ENCODE assay signal across 13 cellular contexts in the genomic region with DNA sequence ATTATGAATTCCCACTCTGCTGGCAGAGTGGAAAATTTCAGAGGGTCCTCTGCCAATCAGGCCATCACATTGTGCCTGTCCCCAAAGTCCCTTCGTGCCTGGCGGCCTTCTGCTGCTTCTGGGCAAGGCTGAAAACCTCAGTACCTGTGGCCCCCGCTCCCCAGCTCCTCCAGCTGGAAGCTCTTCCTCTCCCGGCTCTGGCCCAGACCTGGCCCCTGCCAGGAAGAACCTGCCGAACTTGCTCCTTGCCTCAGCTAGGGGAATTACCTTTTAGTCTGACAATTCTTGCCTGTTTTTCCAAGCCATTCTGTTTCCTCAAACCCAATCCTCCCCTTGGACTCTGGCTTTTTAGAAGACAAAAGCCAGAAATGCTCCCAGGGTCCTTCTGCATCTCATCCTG. TPM values are rescaled to one million over a fixed set of nuclear protein-coding genes. Genes with fewer than 3 reads are reported as not detected.
DNase-seq lines count a peak whose midpoint lies in the region; ATAC-seq and TF ChIP-seq lines count a peak whose summit lies in the region.
"Had no signal": no experiment of that assay in that cellular context is flagged by ENCODE, and none has a peak within 500 bp of the region (broad histone marks: within the 10 kb centered on the region; RNA-seq: fewer than 3 reads in every experiment).

No MANE protein-coding gene starts in this region.

- no peak overlapping the region for H3K23ac ChIP-seq in neuronal stem cell (ENCODE audit: low read depth, low read length, poor library complexity)

- H3K4me3 ChIP-seq in cardiac muscle cell (no peak overlapping the region), neuronal stem cell (ENCODE audit: low read length in 2 of 2) (no peak overlapping the region)

- no peaks in the 10 kb centered on the region for H3K36me3 Mint-ChIP-seq in stimulated activated naive B cell treated with anti-CD40 and anti-IgM and Interleukin-4, amounts not matched to agents 10 μg/mL and 1 μg/mL and 100 μg/mL, for 72 hours
- H3K36me3 Mint-ChIP-seq: activated naive CD8-positive, alpha-beta T cell treated with anti-CD3 and anti-CD28 coated beads, Interleukin-2, amount 10 ng/mL, durations not matched to agents 7 days and 5 days; CD8-positive, alpha-beta memory T cell had no signal

- H2BK120ac ChIP-seq in neuronal stem cell (ENCODE audit: low read depth, low read length): no peak overlapping the region

- H3K14ac ChIP-seq in neuronal stem cell (ENCODE audit: low read length): no peak overlapping the region

- no peak for TF ChIP-seq CTCF in cardiac muscle cell (IDR thresholded peaks at IDR 0.05; ENCODE audit: low read depth, low read length)
- TF ChIP-seq CTCF in foreskin keratinocyte (conservative IDR thresholded peaks at IDR 0.05): no peak

- H3K27ac ChIP-seq in cardiac muscle cell (peak overlapping the region; percentile 38), foreskin keratinocyte (no peak overlapping the region), neuronal stem cell (replicated peaks; ENCODE audit: low read length) (no peak overlapping the region)

- H2BK15ac ChIP-seq in neuronal stem cell (ENCODE audit: low read length): no peak overlapping the region

- intact Hi-C loops in left ventricle myocardium superior (cut with micrococcal nuclease): no loop called here

- no peaks in the 10 kb centered on the region for H3K4me1 ChIP-seq in cardiac muscle cell (ENCODE audit: low read depth)
- peaks cover 35% of the 10 kb centered on the region for H3K4me1 ChIP-seq in foreskin keratinocyte
- H3K4me1 ChIP-seq in neuronal stem cell (ENCODE audit: control insufficient read depth in 2 of 2, insufficient read depth in 1 of 2, low read depth in 1 of 2, low read length in 2 of 2): peaks cover 12 to 21% of the 10 kb centered on the region in 2 donors

- peak overlapping the region; percentile 9 for H2AK5ac ChIP-seq in neuronal stem cell (ENCODE audit: low read depth, low read length)

- no peak for ATAC-seq in left ventricle myocardium superior
- ATAC-seq in foreskin keratinocyte: peak; percentile 20
- no peak for ATAC-seq in stimulated activated naive B cell treated with anti-CD40 and anti-IgM and Interleukin-4, amounts not matched to agents 10 μg/mL and 1 μg/mL and 100 μg/mL, for 72 hours (replicated peaks)
- ATAC-seq: activated T-cell treated with anti-CD3 and anti-CD28 coated beads, Interleukin-2, amount 50 U/mL, for 4 hours had no signal

- H4K8ac ChIP-seq in neuronal stem cell (ENCODE audit: low read depth, low read length): no peak overlapping the region

- H3K9me3 ChIP-seq in cardiac muscle cell (ENCODE audit: low read depth) (no peaks in the 10 kb centered on the region), neuronal stem cell (replicated peaks in 1 of 2; ENCODE audit: control insufficient read depth in 2 of 2, insufficient read depth in 1 of 2, low read depth in 1 of 2, low read length in 2 of 2) (no peaks in the 10 kb centered on the region)

- WGBS in neuronal stem cell (ENCODE audit: extremely low coverage in 2 of 2, insufficient read length in 2 of 2, insufficient replicate concordance in 1 of 2), 2 donors: no CpG with 5 or more reads among the region's 5 CpGs

- peak overlapping the region; percentile 60 for H3K18ac ChIP-seq in neuronal stem cell (ENCODE audit: low read length)

- no peak overlapping the region for H3K27ac Mint-ChIP-seq in stimulated activated naive B cell treated with anti-CD40 and anti-IgM and Interleukin-4, amounts not matched to agents 10 μg/mL and 1 μg/mL and 100 μg/mL, for 72 hours
- H3K27ac Mint-ChIP-seq: activated naive CD8-positive, alpha-beta T cell treated with anti-CD3 and anti-CD28 coated beads, Interleukin-2, amount 10 ng/mL, durations not matched to agents 7 days and 5 days; CD8-positive, alpha-beta memory T cell had no signal

- H4K91ac ChIP-seq in neuronal stem cell (ENCODE audit: low read depth, low read length, poor library complexity): no peak overlapping the region

- no peaks in the 10 kb centered on the region for H3K4me1 Mint-ChIP-seq in stimulated activated naive B cell treated with anti-CD40 and anti-IgM and Interleukin-4, amounts not matched to agents 10 μg/mL and 1 μg/mL and 100 μg/mL, for 72 hours
- H3K4me1 Mint-ChIP-seq: activated naive CD8-positive, alpha-beta T cell treated with anti-CD3 and anti-CD28 coated beads, Interleukin-2, amount 10 ng/mL, durations not matched to agents 7 days and 5 days; CD8-positive, alpha-beta memory T cell had no signal

- H3K4me3 Mint-ChIP-seq in stimulated activated naive B cell treated with anti-CD40 and anti-IgM and Interleukin-4, amounts not matched to agents 10 μg/mL and 1 μg/mL and 100 μg/mL, for 72 hours: no peak overlapping the region
- H3K4me3 Mint-ChIP-seq: activated naive CD8-positive, alpha-beta T cell treated with anti-CD3 and anti-CD28 coated beads, Interleukin-2, amount 10 ng/mL, durations not matched to agents 7 days and 5 days; activated T-cell treated with anti-CD3 and anti-CD28 coated beads, Interleukin-2, amount 50 U/mL, for 4 hours; CD8-positive, alpha-beta memory T cell had no signal

- no peak overlapping the region for H3K4ac ChIP-seq in neuronal stem cell (ENCODE audit: low read length)

- no peaks in the 10 kb centered on the region for H3K27me3 ChIP-seq in cardiac muscle cell
- no peaks in the 10 kb centered on the region for H3K27me3 ChIP-seq in foreskin keratinocyte
- no peaks in the 10 kb centered on the region for H3K27me3 ChIP-seq in neuronal stem cell (ENCODE audit: control insufficient read depth in 3 of 3, insufficient read depth in 3 of 3, low read depth in 1 of 3, low read length in 3 of 3)

- peaks cover 39% of the 10 kb centered on the region in 2 donors for H3K27me3 Mint-ChIP-seq in stimulated activated naive B cell treated with anti-CD40 and anti-IgM and Interleukin-4, amounts not matched to agents 10 μg/mL and 1 μg/mL and 100 μg/mL, for 72 hours

- DNase-seq in cardiac muscle cell (ENCODE audit: low read depth in 1 of 2, low spot score in 1 of 2) (no peak), left ventricle myocardium superior (no peak), foreskin keratinocyte (no peak), neuronal stem cell (ENCODE audit: low spot score) (no peak), ureter (ENCODE audit: low spot score) (peak; percentile 66), medulla oblongata (ENCODE audit: extremely low spot score) (no peak), CD1c-positive myeloid dendritic cell (ENCODE audit: extremely low spot score) (no peak)
- no peak for DNase-seq in stimulated activated naive B cell treated with anti-CD40 and anti-IgM and Interleukin-4, amounts not matched to agents 10 μg/mL and 1 μg/mL and 100 μg/mL, for 72 hours
- DNase-seq: activated CD4-positive, alpha-beta T cell treated with anti-CD3 and anti-CD28 coated beads, Interleukin-2, amount 50 U/mL, for 4 hours; activated naive CD8-positive, alpha-beta T cell treated with anti-CD3 and anti-CD28 coated beads, Interleukin-2, amount 10 ng/mL, durations not matched to agents 7 days and 5 days; activated T-cell treated with anti-CD3 and anti-CD28 coated beads, Interleukin-2, amount 50 U/mL, for 4 hours; CD8-positive, alpha-beta memory T cell had no signal

- H3K79me1 ChIP-seq in neuronal stem cell (ENCODE audit: low read depth, low read length): no peaks in the 10 kb centered on the region

- peak overlapping the region; percentile 53 for H2AFZ ChIP-seq in neuronal stem cell (ENCODE audit: low read length)

- H3K9ac ChIP-seq in neuronal stem cell (ENCODE audit: low read depth, low read length, poor library complexity): no peak overlapping the region

- no peaks in the 10 kb centered on the region for H3K36me3 ChIP-seq in cardiac muscle cell
- H3K36me3 ChIP-seq in neuronal stem cell (replicated peaks in 1 of 2; ENCODE audit: control insufficient read depth in 2 of 2, insufficient read depth in 2 of 2, low read length in 2 of 2): no peaks in the 10 kb centered on the region

- no peak overlapping the region for H2BK5ac ChIP-seq in neuronal stem cell (ENCODE audit: low read length)

- no peak overlapping the region for H3K4me2 ChIP-seq in neuronal stem cell (ENCODE audit: insufficient read depth, low read length, poor library complexity, severe bottlenecking)

- no peaks in the 10 kb centered on the region for H3K9me3 Mint-ChIP-seq in stimulated activated naive B cell treated with anti-CD40 and anti-IgM and Interleukin-4, amounts not matched to agents 10 μg/mL and 1 μg/mL and 100 μg/mL, for 72 hours
- H3K9me3 Mint-ChIP-seq: activated naive CD8-positive, alpha-beta T cell treated with anti-CD3 and anti-CD28 coated beads, Interleukin-2, amount 10 ng/mL, durations not matched to agents 7 days and 5 days; activated T-cell treated with anti-CD3 and anti-CD28 coated beads, Interleukin-2, amount 50 U/mL, for 4 hours; CD8-positive, alpha-beta memory T cell had no signal

- no peak overlapping the region for H2BK12ac ChIP-seq in neuronal stem cell (ENCODE audit: low read length)

RNA-seq across cellular contexts. Expression of gene TRIL, which starts 27.9 kb away (rescaled TPM):
- 5.2 and 5.8 TPM in 2 replicates for total RNA-seq in cardiac muscle cell
- 1.7 and 2.0 TPM in 2 replicates for polyA plus RNA-seq in cardiac muscle cell
- 2.4 TPM for total RNA-seq in left ventricle myocardium superior
- not detected in 2 replicates for total RNA-seq in foreskin keratinocyte
- 0.01 TPM in 1 of 2 replicates, not detected in the other for polyA plus RNA-seq in foreskin keratinocyte
- polyA plus RNA-seq in neuronal stem cell (2013, experiment 1 of 2): 5.0 TPM
- polyA plus RNA-seq in neuronal stem cell (2013, experiment 2 of 2): 5.2 TPM
- 1.6 TPM for total RNA-seq in ureter
- total RNA-seq: A172; activated naive CD8-positive, alpha-beta T cell treated with anti-CD3 and anti-CD28 coated beads, Interleukin-2, amount 10 ng/mL, durations not matched to agents 7 days and 5 days; CD8-positive, alpha-beta memory T cell had no signal
- polyA plus RNA-seq: CD8-positive, alpha-beta memory T cell had no signal
